In genomic region chr15:28892789-28893610, GRCh38 we compare ENCODE assay signal across 16 cellular contexts. TPM values are rescaled to one million over a fixed set of nuclear protein-coding genes. Genes with fewer than 3 reads are reported as not detected.
DNase-seq lines count a peak whose midpoint lies in the region; ATAC-seq, FAIRE-seq and TF ChIP-seq lines count a peak whose summit lies in the region.
"Had no signal": no experiment of that assay in that cellular context is flagged by ENCODE, and none has a peak within 500 bp of the region (broad histone marks: within the 10 kb centered on the region; RNA-seq: fewer than 3 reads in every experiment).

No MANE protein-coding gene starts in this region.

- H3K36me3 ChIP-seq in IMR-90 (ENCODE audit: control insufficient read depth, insufficient read depth, low read length) (no peaks in the 10 kb centered on the region), astrocyte (ENCODE audit: insufficient read depth, low read length) (no peaks in the 10 kb centered on the region), spleen (no peaks in the 10 kb centered on the region)
- H3K36me3 ChIP-seq: upper lobe of right lung had no signal

- H3K4me1 Mint-ChIP-seq in astrocyte (ENCODE audit: low read depth, unreplicated experiment): peaks cover 11% of the 10 kb centered on the region
- H3K4me1 Mint-ChIP-seq in naive thymus-derived CD8-positive, alpha-beta T cell: peaks cover 58 to 97% (median 81%) of the 10 kb centered on the region in 4 donors

- H2AFZ ChIP-seq in IMR-90 (replicated peaks; ENCODE audit: low read length, poor library complexity) (no peak overlapping the region), astrocyte (ENCODE audit: low read depth, low read length) (no peak overlapping the region)

- H3K18ac ChIP-seq in IMR-90 (ENCODE audit: low read depth, low read length): no peak overlapping the region

- TF ChIP-seq RAD21 in IMR-90 (IDR thresholded peaks at IDR 0.05; ENCODE audit: low read length): no peak

- no peak overlapping the region for H2AK9ac ChIP-seq in IMR-90 (replicated peaks; ENCODE audit: low read depth, low read length, poor library complexity)

- no TSS peak for BruUV-seq in IMR-90 (replicated peaks; lab: Mats Ljungman, UMichigan)

- FAIRE-seq in astrocyte (lab: Jason Lieb, UNC): no peak
- FAIRE-seq: G401.6 had no signal

- H2BK5ac ChIP-seq in IMR-90 (ENCODE audit: low read depth, low read length, poor library complexity, severe bottlenecking): peak overlapping the region; percentile 15

- H3K9me3 Mint-ChIP-seq in astrocyte (ENCODE audit: unreplicated experiment): no peaks in the 10 kb centered on the region
- H3K9me3 Mint-ChIP-seq in naive thymus-derived CD8-positive, alpha-beta T cell: no peaks in the 10 kb centered on the region
- H3K9me3 Mint-ChIP-seq: activated naive CD4-positive, alpha-beta T cell treated with anti-CD3 and anti-CD28 coated beads, Interleukin-2, amount 50 U/mL, for 72 hours had no signal

- peaks cover 36% of the 10 kb centered on the region for H3K79me2 ChIP-seq in astrocyte (ENCODE audit: insufficient read depth, low read length)

- H3K4me1 ChIP-seq in IMR-90 (ENCODE audit: control insufficient read depth, insufficient read depth, low read length): peaks cover 14% of the 10 kb centered on the region
- peaks cover 3% of the 10 kb centered on the region for H3K4me1 ChIP-seq in astrocyte (ENCODE audit: insufficient read depth, low read length)
- peaks cover 0 to 5% (median 0%) of the 10 kb centered on the region in 6 donors for H3K4me1 ChIP-seq in spleen
- H3K4me1 ChIP-seq: upper lobe of right lung had no signal

- TF ChIP-seq CTCF in IMR-90 (conservative IDR thresholded peaks at IDR 0.05; ENCODE audit: low read depth, low read length): no peak
- TF ChIP-seq CTCF in astrocyte (IDR thresholded peaks at IDR 0.05; ENCODE audit: insufficient read depth, low read depth, low read length): no peak
- no peak for TF ChIP-seq CTCF in spleen (IDR thresholded peaks at IDR 0.05 in 8 of 11, conservative IDR thresholded peaks at IDR 0.05 in 3 of 11)

- H4K20me1 ChIP-seq in IMR-90 (ENCODE audit: insufficient read depth, low read length): peaks cover 17% of the 10 kb centered on the region; the same call in 1 of the 2 replicates
- peaks cover 35% of the 10 kb centered on the region for H4K20me1 ChIP-seq in astrocyte (ENCODE audit: insufficient read depth, low read length)

- 0 out of 4 replicates have a peak overlapping the region, but pooled peaks of 1 of the 2 experiments have one; percentile 6 for H4K8ac ChIP-seq in IMR-90 (ENCODE audit: low read depth in 2 of 2, low read length in 2 of 2)

- H2BK120ac ChIP-seq in IMR-90 (ENCODE audit: low read depth, low read length): peak overlapping the region; percentile 55

- peaks cover 18% of the 10 kb centered on the region for H3K9me1 ChIP-seq in IMR-90 (ENCODE audit: insufficient read depth, low read length)

- H3K4ac ChIP-seq in IMR-90 (ENCODE audit: low read depth, low read length): peak overlapping the region; percentile 39; the same call in 1 of the 2 replicates

- peak overlapping the region; percentile 85 for H2AK5ac ChIP-seq in IMR-90 (ENCODE audit: low read depth, low read length)

- H3K9me3 ChIP-seq in IMR-90 (ENCODE audit: control insufficient read depth, insufficient read depth, low read length) (no peaks in the 10 kb centered on the region; the same call in 1 of the 2 replicates), astrocyte (ENCODE audit: insufficient read depth, low read depth, low read length) (no peaks in the 10 kb centered on the region), spleen (no peaks in the 10 kb centered on the region)
- H3K9me3 ChIP-seq: MG63, upper lobe of right lung had no signal

- CTCF ChIA-PET in IMR-90 (lab: Yijun Ruan, JAX): no interaction called here

- peak overlapping the region; percentile 83 for H3K23ac ChIP-seq in IMR-90 (ENCODE audit: low read depth, low read length)

- H3K9ac ChIP-seq in IMR-90 (ENCODE audit: low read depth, low read length) (no peak overlapping the region), astrocyte (ENCODE audit: low read length) (no peak overlapping the region)

- in situ Hi-C loops in IMR-90 (cut with MboI; ENCODE audit: low sequenced_read_pairs): no loop called here

- WGBS in IMR-90 (ENCODE audit: extremely low coverage in 2 of 2, insufficient read length in 1 of 2), 2 experiments: 74% methylated on average over 5 of the region's 12 CpGs; no CpG with 5 or more reads in 1 of the 2 experiments
- 50 to 59% (median 55%) methylated on average over 11 to 12 of the region's 12 CpGs for WGBS in spleen, 5 donors

- H3K56ac ChIP-seq in IMR-90 (ENCODE audit: extremely low read depth, insufficient read depth, low read length): no peak overlapping the region

- H3K27ac Mint-ChIP-seq in astrocyte (ENCODE audit: unreplicated experiment): no peak overlapping the region
- H3K27ac Mint-ChIP-seq in naive thymus-derived CD8-positive, alpha-beta T cell: peak overlapping the region; percentile 37 to 99 (median 80)
- H3K27ac Mint-ChIP-seq: activated naive CD4-positive, alpha-beta T cell treated with anti-CD3 and anti-CD28 coated beads, Interleukin-2, amount 50 U/mL, for 72 hours had no signal

- H3K4me2 ChIP-seq in IMR-90 (ENCODE audit: low read depth, low read length): no peak overlapping the region
- no peak overlapping the region for H3K4me2 ChIP-seq in astrocyte (ENCODE audit: low read length)

- POLR2A ChIA-PET in IMR-90 (lab: Charles Lee; ENCODE audit: unreplicated experiment): no interaction called here
- POLR2A ChIA-PET in naive thymus-derived CD8-positive, alpha-beta T cell (lab: Charles Lee): no interaction called here

- H3K4me3 ChIP-seq in IMR-90 (ENCODE audit: insufficient read depth, low read depth, low read length) (no peak overlapping the region), astrocyte (ENCODE audit: insufficient read depth, low read depth, low read length) (no peak overlapping the region), spleen (no peak overlapping the region)
- H3K4me3 ChIP-seq: MG63, upper lobe of right lung had no signal

- ATAC-seq in IMR-90 (ENCODE audit: low read depth) (peak; percentile 57), HG02678 (IDR thresholded peaks at IDR 0.05; ENCODE audit: unreplicated experiment) (no peak)
- no peak for ATAC-seq in naive thymus-derived CD8-positive, alpha-beta T cell
- ATAC-seq: activated naive CD4-positive, alpha-beta T cell treated with anti-CD3 and anti-CD28 coated beads, Interleukin-2, amount 50 U/mL, for 72 hours; left lobe of liver; upper lobe of right lung had no signal

- DNase-seq in NCI-H345 (lab: John Stamatoyannopoulos, UW) (peak; percentile 18), NCI-H345 treated with DMSO at 0.1 percent for 48 hours (lab: John Stamatoyannopoulos, UW; ENCODE audit: unreplicated experiment) (no peak), IMR-90 (peak; percentile 75), astrocyte (ENCODE audit: low read depth) (peak; percentile 58), hypothalamus (lab: John Stamatoyannopoulos, UW) (no peak), spleen (no peak)
- no peak for DNase-seq in naive thymus-derived CD8-positive, alpha-beta T cell
- DNase-seq: activated CD4-positive, alpha-beta T cell treated with anti-CD3 and anti-CD28 coated beads, Interleukin-2, amount 50 U/mL, for 48 hours; MG63; upper lobe of right lung had no signal

- peak overlapping the region; percentile 11; the same call in 1 of the 3 replicates for H2BK15ac ChIP-seq in IMR-90 (ENCODE audit: low read depth, low read length)

- H3K14ac ChIP-seq in IMR-90 (replicated peaks; ENCODE audit: low read depth, low read length): peak overlapping the region; percentile 68

- peaks cover 12 to 89% of the 10 kb centered on the region in 2 experiments for H3K79me1 ChIP-seq in IMR-90 (ENCODE audit: low read depth in 1 of 2, low read length in 2 of 2)

- H3K36me3 Mint-ChIP-seq in astrocyte (ENCODE audit: low read depth, unreplicated experiment): peaks cover 2% of the 10 kb centered on the region
- peaks cover 0 to 7% (median 3%) of the 10 kb centered on the region in 3 donors for H3K36me3 Mint-ChIP-seq in naive thymus-derived CD8-positive, alpha-beta T cell
- H3K36me3 Mint-ChIP-seq: activated naive CD4-positive, alpha-beta T cell treated with anti-CD3 and anti-CD28 coated beads, Interleukin-2, amount 50 U/mL, for 72 hours had no signal

- H4K5ac ChIP-seq in IMR-90 (ENCODE audit: low read depth, low read length): no peak overlapping the region

- peak overlapping the region; percentile 31; the same call in 1 of the 2 replicates for H4K91ac ChIP-seq in IMR-90 (ENCODE audit: insufficient read depth, low read depth, low read length)

- intact Hi-C loops in IMR-90 (cut with micrococcal nuclease) (no loop called here), spleen (cut with DNase I; ENCODE audit: low total_unique reads) (no loop called here)

- H3K27me3 ChIP-seq in IMR-90 (ENCODE audit: control insufficient read depth, insufficient read depth, low read length) (no peaks in the 10 kb centered on the region), astrocyte (ENCODE audit: insufficient read depth, low read length) (no peaks in the 10 kb centered on the region), spleen (replicated peaks in 1 of 7) (peaks cover 0 to 6% (median 0%) of the 10 kb centered on the region in 7 donors)
- H3K27me3 ChIP-seq: MG63, upper lobe of right lung had no signal

- dilution Hi-C loops in IMR-90 (cut with HindIII; ENCODE audit: low sequenced_read_pairs, unreplicated experiment): no loop called here

- no peaks in the 10 kb centered on the region for H3K27me3 Mint-ChIP-seq in astrocyte (ENCODE audit: low read depth, unreplicated experiment)
- H3K27me3 Mint-ChIP-seq in naive thymus-derived CD8-positive, alpha-beta T cell: no peaks in the 10 kb centered on the region

- H3K4me3 Mint-ChIP-seq in astrocyte (ENCODE audit: unreplicated experiment): no peak overlapping the region
- H3K4me3 Mint-ChIP-seq in naive thymus-derived CD8-positive, alpha-beta T cell: peak overlapping the region in 9 of 10 donors; percentile 5 to 69 (median 60)

- H3K27ac ChIP-seq in IMR-90 (ENCODE audit: insufficient read depth, low read length): no peak overlapping the region
- no peak overlapping the region for H3K27ac ChIP-seq in astrocyte (ENCODE audit: low read depth, low read length)
- H3K27ac ChIP-seq in spleen: no peak overlapping the region
- H3K27ac ChIP-seq: upper lobe of right lung had no signal

- H2BK20ac ChIP-seq in IMR-90 (ENCODE audit: low read depth, low read length): peak overlapping the region; percentile 47

- TF ChIP-seq POLR2A in IMR-90 (IDR thresholded peaks at IDR 0.05; ENCODE audit: low read depth, low read length): no peak
- no peak for TF ChIP-seq POLR2A in spleen (IDR thresholded peaks at IDR 0.05)

RNA-seq across cellular contexts. Expression of gene APBA2, which starts 7.2 kb away (rescaled TPM):
- total RNA-seq in IMR-90 (2012; rRNA removed) (27.8 and 33.0 TPM in 2 replicates), astrocyte (12.7 and 15.2 TPM in 2 replicates), spleen (10 to 100 TPM; 15.5 to 33.8 (median 19.2) TPM)
- polyA plus RNA-seq in IMR-90 (2012; rRNA removed) (21.7 and 26.5 TPM in 2 replicates), spleen (1 to 10 TPM; 5.8 to 6.6 (median 6.4) TPM)
- polyA plus RNA-seq in IMR-90 (2012; cell fraction: cytosol; rRNA removed): 14.7 and 25.1 TPM in 2 replicates
- polyA plus RNA-seq in IMR-90 (2012; cell fraction: nucleus; rRNA removed; ENCODE audit: low replicate concordance): 35.8 and 49.9 TPM in 2 replicates
- 100 to 1,000 TPM; 206 to 216 TPM for total RNA-seq in naive thymus-derived CD8-positive, alpha-beta T cell
- 100 to 1,000 TPM in 1 of 3 donors, 10 to 100 TPM in 2; 75.5 to 164 (median 95.1) TPM for polyA plus RNA-seq in naive thymus-derived CD8-positive, alpha-beta T cell
- total RNA-seq: OCI-LY7 had no signal

RNA-seq across cellular contexts. Expression of gene GOLGA6L7, which starts 44.6 kb away (rescaled TPM):
- total RNA-seq in IMR-90 (2012; rRNA removed) (not detected in 2 replicates), astrocyte (not detected in 2 replicates), spleen (not detected)
- polyA plus RNA-seq in IMR-90 (2012; rRNA removed) (not detected in 2 replicates), spleen (not detected)
- not detected in 2 replicates for polyA plus RNA-seq in IMR-90 (2012; cell fraction: cytosol; rRNA removed)
- polyA plus RNA-seq in IMR-90 (2012; cell fraction: nucleus; rRNA removed; ENCODE audit: low replicate concordance): not detected in 2 replicates
- not detected for total RNA-seq in naive thymus-derived CD8-positive, alpha-beta T cell
- not detected for polyA plus RNA-seq in naive thymus-derived CD8-positive, alpha-beta T cell
- total RNA-seq: activated naive CD4-positive, alpha-beta T cell treated with anti-CD3 and anti-CD28 coated beads, Interleukin-2, amount 50 U/mL, for 72 hours; left lobe of liver; OCI-LY7; T-helper 2 cell treated with Interferon-gamma antibody and Interleukin-4, amounts not matched to agents 100 ng/mL and 5 ng/mL, for 36 hours; upper lobe of right lung had no signal

Comparison
In these comparisons a context has a peak if more than half of its experiments do, and no peak if none do; other contexts are left out.
1. DNase-seq: peak in NCI-H345 (single experiment), IMR-90 (single experiment) and astrocyte (single experiment); none in NCI-H345 treated with DMSO at 0.1 percent for 48 hours (single experiment), naive thymus-derived CD8-positive, alpha-beta T cell (0 of 10), hypothalamus (0 of 51) and spleen (single experiment).